ENCODE assay signal across 8 cellular contexts in the genomic region with DNA sequence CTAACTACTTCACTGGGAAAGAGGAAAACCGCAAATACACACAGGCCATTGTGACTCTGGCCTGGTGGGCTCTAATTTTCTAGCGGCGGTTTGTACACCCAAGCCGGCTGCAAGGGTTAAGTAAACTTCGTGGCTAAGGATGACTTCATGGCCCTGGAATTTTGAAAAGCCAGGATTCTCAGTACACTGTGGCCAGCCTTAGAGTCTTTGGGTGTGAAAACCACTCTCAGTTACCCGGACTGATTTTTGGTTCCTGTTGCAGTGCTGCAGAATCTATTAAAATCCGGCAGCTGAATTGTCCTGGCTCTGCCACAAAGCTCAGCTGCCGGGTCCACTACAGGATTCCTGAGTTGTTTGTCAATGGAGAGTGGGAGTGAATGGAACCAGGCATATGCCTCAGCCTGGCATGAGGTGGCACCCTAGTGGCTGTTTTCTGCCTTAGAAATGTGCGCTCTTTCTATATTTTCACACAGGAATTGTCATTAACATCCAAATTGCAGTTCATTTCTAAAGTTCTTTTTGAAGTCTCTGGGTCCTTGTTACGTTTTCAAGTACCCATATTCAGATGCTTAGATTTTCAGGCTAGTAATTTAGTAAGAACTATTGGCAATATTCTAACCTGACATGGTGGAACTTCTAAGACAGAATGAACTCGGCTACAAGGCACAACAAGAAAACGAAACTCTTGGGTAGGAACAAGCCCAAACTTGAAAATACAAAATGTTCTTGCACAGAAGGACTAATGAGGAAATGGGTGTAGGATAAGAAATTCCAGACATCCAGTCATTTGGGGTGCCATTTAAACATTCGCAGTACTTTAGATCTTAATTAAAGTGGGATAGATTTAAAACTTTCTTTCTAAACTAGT.
DNase-seq lines count a peak whose midpoint lies in the region; ATAC-seq and TF ChIP-seq lines count a peak whose summit lies in the region.

No MANE protein-coding gene starts in this region.

- H2BK120ac ChIP-seq in trophoblast cell (ENCODE audit: insufficient read depth, low read length, poor library complexity) = peak overlapping the region; percentile 48

- H3K18ac ChIP-seq in trophoblast cell (ENCODE audit: low read length) = no peak overlapping the region

- peak; percentile 71 for DNase-seq in GM04503 (ENCODE audit: low read depth)
- DNase-seq in NCI-H2081 (lab: John Stamatoyannopoulos, UW) = peak; percentile 75
- DNase-seq in amniotic epithelial cell (ENCODE audit: low read depth) = peak; percentile 69
- DNase-seq in cardiac muscle cell (ENCODE audit: low read depth in 1 of 2, low spot score in 1 of 2) = peak; percentile 64 to 92
- DNase-seq in trophoblast cell = peak; percentile 42 to 64
- DNase-seq in activated CD4-positive, alpha-beta T cell treated with anti-CD3 and anti-CD28 coated beads for 4 hours = no peak

- H3K9me3 ChIP-seq in cardiac muscle cell (ENCODE audit: low read depth) (no peaks in the 10 kb centered on the region), trophoblast cell (ENCODE audit: insufficient read depth, low read depth, low read length) (no peaks in the 10 kb centered on the region)

- no peak overlapping the region for H3K4me2 ChIP-seq in trophoblast cell (ENCODE audit: low read length)

- no peak overlapping the region for H3K23ac ChIP-seq in trophoblast cell (ENCODE audit: low read length)

- no peaks in the 10 kb centered on the region for H3K27me3 ChIP-seq in cardiac muscle cell
- H3K27me3 ChIP-seq in trophoblast cell (ENCODE audit: insufficient read depth, low read length) = no peaks in the 10 kb centered on the region

- H4K12ac ChIP-seq in trophoblast cell (ENCODE audit: low read depth, low read length) = no peak overlapping the region

- H4K91ac ChIP-seq in trophoblast cell (ENCODE audit: low read depth, low read length) = no peak overlapping the region

- H3K14ac ChIP-seq in trophoblast cell (ENCODE audit: low read length) = no peak overlapping the region

- H3K27ac ChIP-seq in cardiac muscle cell = peak overlapping the region; percentile 31
- no peak overlapping the region for H3K27ac ChIP-seq in trophoblast cell (ENCODE audit: low read depth, low read length)

- H2BK5ac ChIP-seq in trophoblast cell (ENCODE audit: low read depth, low read length, poor library complexity) = no peak overlapping the region

- no peak overlapping the region for H2AK5ac ChIP-seq in trophoblast cell (ENCODE audit: low read length)

- H3K4me3 ChIP-seq in cardiac muscle cell (no peak overlapping the region), trophoblast cell (ENCODE audit: low read depth, low read length) (no peak overlapping the region)

- H3K36me3 ChIP-seq in cardiac muscle cell (no peaks in the 10 kb centered on the region), trophoblast cell (ENCODE audit: control insufficient read depth in 1 of 2, insufficient read depth in 2 of 2, low read length in 2 of 2) (no peaks in the 10 kb centered on the region)

- no peak overlapping the region for H3K4ac ChIP-seq in trophoblast cell (ENCODE audit: low read depth, low read length)

- H3K79me2 ChIP-seq in trophoblast cell (ENCODE audit: control insufficient read depth, insufficient read depth, low read length, poor library complexity) = no peaks in the 10 kb centered on the region

- no CpG with 5 or more reads among the region's 13 CpGs for WGBS in trophoblast cell (ENCODE audit: extremely low coverage, insufficient coverage, insufficient read length)

- ATAC-seq in HG02852 (IDR thresholded peaks at IDR 0.05; ENCODE audit: unreplicated experiment) (no peak), HG03521 (IDR thresholded peaks at IDR 0.05; ENCODE audit: unreplicated experiment) (no peak)

- H3K9ac ChIP-seq in trophoblast cell (ENCODE audit: low read length) = no peak overlapping the region

- no peak overlapping the region for H2AFZ ChIP-seq in trophoblast cell (ENCODE audit: insufficient read depth, low read length, poor library complexity)

- H3K79me1 ChIP-seq in trophoblast cell (ENCODE audit: low read length) = peaks cover 4% of the 10 kb centered on the region

- H3K4me1 ChIP-seq in cardiac muscle cell (ENCODE audit: low read depth) (peaks cover 18% of the 10 kb centered on the region), trophoblast cell (ENCODE audit: control insufficient read depth in 1 of 2, insufficient read depth in 2 of 2, low read length in 2 of 2) (peaks cover 11 to 12% of the 10 kb centered on the region in 2 experiments)

- H2BK12ac ChIP-seq in trophoblast cell (ENCODE audit: low read length) = no peak overlapping the region

- peak; percentile 59 for TF ChIP-seq CTCF in cardiac muscle cell (IDR thresholded peaks at IDR 0.05; ENCODE audit: low read depth, low read length)

- no peak overlapping the region for H4K8ac ChIP-seq in trophoblast cell (ENCODE audit: low read depth, low read length)

Comparison
In these comparisons a context has a peak if more than half of its experiments do, and no peak if none do; other contexts are left out.
1. DNase-seq: peak in GM04503 (single experiment), NCI-H2081 (2 of 2), amniotic epithelial cell (single experiment), cardiac muscle cell (2 of 2) and trophoblast cell (2 of 2); none in activated CD4-positive, alpha-beta T cell treated with anti-CD3 and anti-CD28 coated beads for 4 hours (0 of 2).